1 cellular context compared by ENCODE assay signal in the genomic region with DNA sequence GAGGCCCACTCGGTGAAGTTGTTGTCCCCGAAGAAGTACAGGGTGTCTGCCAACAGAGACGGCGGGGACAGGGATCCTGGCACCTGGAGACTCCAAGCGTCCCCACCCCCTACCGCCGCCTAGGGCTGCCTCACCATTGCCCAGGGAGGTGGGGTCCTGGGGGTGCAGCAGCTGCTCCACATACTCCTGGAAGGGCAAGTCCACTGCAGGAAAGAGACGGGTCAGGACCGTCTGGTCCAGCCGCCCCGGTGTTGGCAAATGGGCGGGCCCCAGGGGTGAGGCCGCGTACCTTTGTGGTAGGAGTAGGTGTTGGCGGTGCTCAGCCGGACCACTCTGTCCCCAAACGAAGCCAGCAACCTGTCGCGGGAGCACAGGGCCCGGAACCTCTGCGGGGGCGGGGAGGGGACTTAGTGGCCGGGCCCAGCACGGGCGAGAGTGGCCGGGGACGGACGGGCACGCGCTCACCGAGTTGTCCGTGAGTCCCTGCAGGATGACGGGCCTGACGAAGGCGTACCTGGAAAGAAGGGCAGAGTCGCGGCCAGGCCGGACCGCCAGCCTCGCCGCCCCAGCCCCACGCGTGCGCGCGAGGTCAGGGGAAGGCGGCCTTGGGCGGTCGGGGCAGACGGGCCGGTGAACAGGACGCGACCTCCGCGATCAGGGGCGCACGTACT.
TF ChIP-seq lines count a peak whose summit lies in the region.

No MANE protein-coding gene starts in this region.

TF ChIP-seq in IMR-90, 13 proteins besides CTCF, POLR2A, EP300 and RAD21:
- TF ChIP-seq, protein P1, sequence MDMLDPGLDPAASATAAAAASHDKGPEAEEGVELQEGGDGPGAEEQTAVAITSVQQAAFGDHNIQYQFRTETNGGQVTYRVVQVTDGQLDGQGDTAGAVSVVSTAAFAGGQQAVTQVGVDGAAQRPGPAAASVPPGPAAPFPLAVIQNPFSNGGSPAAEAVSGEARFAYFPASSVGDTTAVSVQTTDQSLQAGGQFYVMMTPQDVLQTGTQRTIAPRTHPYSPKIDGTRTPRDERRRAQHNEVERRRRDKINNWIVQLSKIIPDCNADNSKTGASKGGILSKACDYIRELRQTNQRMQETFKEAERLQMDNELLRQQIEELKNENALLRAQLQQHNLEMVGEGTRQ (IDR thresholded peaks at IDR 0.05; ENCODE audit: low read depth, low read length) = no peak
- TF ChIP-seq NFE2L2 (IDR thresholded peaks at IDR 0.05; ENCODE audit: low read depth, low read length) (no peak), SMC3 (IDR thresholded peaks at IDR 0.05; ENCODE audit: low read depth, low read length) (no peak), BHLHE40 (IDR thresholded peaks at IDR 0.05; ENCODE audit: low read depth, low read length) (no peak), MXI1 (IDR thresholded peaks at IDR 0.05; ENCODE audit: borderline replicate concordance, low read depth, low read length) (no peak), RCOR1 (IDR thresholded peaks at IDR 0.05; ENCODE audit: insufficient replicate concordance, low read length) (no peak), MAFK (IDR thresholded peaks at IDR 0.05; ENCODE audit: low read depth, low read length) (no peak), CEBPB (IDR thresholded peaks at IDR 0.05; ENCODE audit: low read depth, low read length) (no peak)
- TF ChIP-seq, protein P2, sequence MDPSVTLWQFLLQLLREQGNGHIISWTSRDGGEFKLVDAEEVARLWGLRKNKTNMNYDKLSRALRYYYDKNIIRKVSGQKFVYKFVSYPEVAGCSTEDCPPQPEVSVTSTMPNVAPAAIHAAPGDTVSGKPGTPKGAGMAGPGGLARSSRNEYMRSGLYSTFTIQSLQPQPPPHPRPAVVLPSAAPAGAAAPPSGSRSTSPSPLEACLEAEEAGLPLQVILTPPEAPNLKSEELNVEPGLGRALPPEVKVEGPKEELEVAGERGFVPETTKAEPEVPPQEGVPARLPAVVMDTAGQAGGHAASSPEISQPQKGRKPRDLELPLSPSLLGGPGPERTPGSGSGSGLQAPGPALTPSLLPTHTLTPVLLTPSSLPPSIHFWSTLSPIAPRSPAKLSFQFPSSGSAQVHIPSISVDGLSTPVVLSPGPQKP (IDR thresholded peaks at IDR 0.05; ENCODE audit: borderline replicate concordance, low read depth, low read length) = no peak
